ENCODE assay signal across 1 cellular context in genomic region chr12:105235299-105235746, GRCh38.
TF ChIP-seq lines count a peak whose summit lies in the region.

No MANE protein-coding gene starts in this region.

TF ChIP-seq in HepG2, 621 proteins besides CTCF, POLR2A, EP300 and RAD21 (continued from another document):
- 0 out of 2 replicates have a peak, but pooled peaks have one; percentile 6 for TF ChIP-seq ZNF280B (CRISPR knock-in tag; IDR thresholded peaks at IDR 0.05; ENCODE audit: borderline replicate concordance)
- no peak for TF ChIP-seq HMG20B (CRISPR knock-in tag; conservative IDR thresholded peaks at IDR 0.05)
- no peak for TF ChIP-seq ZNF607 (CRISPR knock-in tag; IDR thresholded peaks at IDR 0.05; ENCODE audit: borderline replicate concordance)
- peak; percentile 45; the same call in 1 of the 2 replicates for TF ChIP-seq ZMYM3 (CRISPR knock-in tag; IDR thresholded peaks at IDR 0.05)
- TF ChIP-seq ZSCAN31 (CRISPR knock-in tag; IDR thresholded peaks at IDR 0.05; ENCODE audit: low read depth): 0 out of 2 replicates have a peak, but pooled peaks have one; percentile 12
- TF ChIP-seq ZNF3 (CRISPR knock-in tag; IDR thresholded peaks at IDR 0.05): peak; percentile 67; the same call in 1 of the 2 replicates
- 0 out of 4 replicates have a peak, but pooled peaks of 1 of the 2 experiments have one; percentile 10 for TF ChIP-seq KLF16 (CRISPR knock-in tag; IDR thresholded peaks at IDR 0.05)
- TF ChIP-seq ZNF280D (CRISPR knock-in tag; IDR thresholded peaks at IDR 0.05): no peak
- TF ChIP-seq ZNF629 (CRISPR knock-in tag; conservative IDR thresholded peaks at IDR 0.05): peak; percentile 93
- no peak for TF ChIP-seq ZNF276 (CRISPR knock-in tag; IDR thresholded peaks at IDR 0.05; ENCODE audit: low read depth)
- TF ChIP-seq HOMEZ (CRISPR knock-in tag; IDR thresholded peaks at IDR 0.05; ENCODE audit: low read depth): no peak
- 0 out of 2 replicates have a peak, but pooled peaks have one; percentile 43 for TF ChIP-seq RCOR2 (CRISPR knock-in tag; IDR thresholded peaks at IDR 0.05)
- 0 out of 2 replicates have a peak, but pooled peaks have one; percentile 7 for TF ChIP-seq GATAD1 (CRISPR knock-in tag; IDR thresholded peaks at IDR 0.05)
